Comparison of ENCODE assay signal across 19 cellular contexts in the genomic region with DNA sequence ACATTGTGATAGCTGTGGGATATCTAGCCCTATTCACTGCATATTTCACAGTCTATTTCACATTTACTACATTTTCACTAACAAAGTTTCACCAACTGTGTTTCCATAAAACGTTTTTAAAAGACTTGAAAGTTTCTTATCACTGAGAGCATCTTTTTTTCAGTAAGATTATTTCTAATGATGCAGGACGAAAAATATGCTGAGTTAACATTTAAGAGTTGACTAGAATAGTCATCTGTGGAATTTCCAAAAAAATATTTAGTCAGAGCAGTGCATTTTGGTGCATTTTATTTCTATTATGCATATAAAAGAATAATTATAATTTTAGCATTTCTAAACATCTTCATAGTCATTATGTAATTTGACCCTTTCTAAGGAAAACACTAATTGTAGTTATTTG.
"Had no signal": no experiment of that assay in that cellular context is flagged by ENCODE, and none has a peak within 500 bp of the region (broad histone marks: within the 10 kb centered on the region; RNA-seq: fewer than 3 reads in every experiment).

No MANE protein-coding gene starts in this region.

- DNase-seq: Kasumi-1; MM.1S; NCI-H1092 treated with DMSO at 0.1 percent for 48 hours; NCI-H1436; NCI-H187; NCI-H2029; NCI-H2081 treated with DMSO at 0.1 percent for 48 hours; NCI-H2171; NCI-H226; NCI-H446; NCI-H510A; NCI-H524 treated with DMSO at 0.1 percent for 48 hours; NCI-H774; NK-92 treated with Interleukin-12 subunit alpha and Interleukin-12 subunit beta, amount 100 ng/mL, for 24 hours; PC-3; SHP77 had no signal

- H3K9ac ChIP-seq: KMS-11 had no signal

- ATAC-seq: Panc1, PC-3 had no signal

- H3K4me2 ChIP-seq: KMS-11 had no signal

- H3K27ac ChIP-seq: KMS-11, RWPE1 had no signal
